8 cellular contexts compared by ENCODE assay signal in the genomic region with DNA sequence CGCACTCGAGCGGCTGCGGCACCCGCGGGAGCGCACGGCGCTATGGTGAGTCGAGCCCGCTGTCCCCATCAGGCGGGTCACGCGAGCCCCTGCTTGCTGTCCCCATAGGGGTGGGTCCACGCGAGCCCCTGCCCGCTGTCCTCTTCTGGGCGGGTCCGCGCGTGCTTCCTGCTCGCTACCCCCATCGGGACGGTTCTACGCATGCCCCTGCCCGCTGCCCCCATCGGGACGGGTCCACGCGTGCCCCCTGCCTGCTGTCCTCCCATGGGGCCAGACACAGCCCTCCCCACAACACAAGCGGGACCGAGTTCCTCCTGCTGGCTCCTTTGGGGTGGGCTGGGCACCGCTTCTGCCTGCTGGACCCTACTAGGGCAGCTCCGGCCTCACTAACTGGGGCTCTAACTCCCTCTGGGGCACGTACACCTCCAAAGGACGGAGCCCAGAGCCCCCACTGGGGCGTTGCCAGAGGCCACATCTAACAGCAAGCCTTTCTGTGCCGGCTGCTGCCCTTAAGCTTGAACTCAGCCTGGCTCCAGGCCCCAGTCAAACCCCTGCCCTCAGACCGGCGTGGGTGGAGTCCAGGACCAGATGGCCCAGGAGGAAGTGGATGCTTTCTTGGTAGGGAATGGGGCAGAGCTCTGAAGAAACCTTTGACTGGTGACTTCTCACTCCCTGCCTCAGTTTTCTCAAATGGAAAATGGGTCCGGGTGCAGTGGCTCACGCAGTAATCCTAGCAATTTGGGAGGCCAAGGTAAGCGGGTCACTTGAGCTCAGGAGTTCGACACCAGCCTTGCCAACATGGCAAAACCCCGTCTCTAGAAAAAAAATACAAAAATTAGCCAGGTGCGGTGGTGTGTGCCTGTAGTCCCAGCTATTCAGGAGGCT. TPM values are rescaled to one million over a fixed set of nuclear protein-coding genes. Genes with fewer than 3 reads are reported as not detected.
DNase-seq lines count a peak whose midpoint lies in the region; ATAC-seq and TF ChIP-seq lines count a peak whose summit lies in the region.

No MANE protein-coding gene starts in this region.

- H3K4me1 ChIP-seq in esophagus muscularis mucosa (peaks cover 36 to 61% (median 46%) of the 10 kb centered on the region in 4 donors), muscle layer of duodenum (ENCODE audit: control insufficient read depth in 1 of 2, insufficient read depth in 2 of 2, low read length in 2 of 2) (peaks cover 3 to 4% of the 10 kb centered on the region in 2 donors), suprapubic skin (peaks cover 44% of the 10 kb centered on the region)

- CTCF ChIA-PET in activated B cell treated with CpG ODN at 0.5 μM for 24 hours (lab: Charles Lee): interaction anchor here (1.0 to 2.7 kb wide), 2 partner anchors 16 to 60 kb away, joined by 3 to 13 read pairs; no protein-coding TSS in a partner anchor

- peak overlapping the region; percentile 73 to 99 (median 98) for H3K4me3 ChIP-seq in esophagus muscularis mucosa
- H3K4me3 ChIP-seq in muscle layer of duodenum (ENCODE audit: low read depth in 1 of 2, low read length in 2 of 2): peak overlapping the region; percentile 93 to 99
- peak overlapping the region; percentile 95 for H3K4me3 ChIP-seq in suprapubic skin

- H3K4me1 Mint-ChIP-seq in activated B cell treated with CpG ODN at 0.5 μM for 24 hours: peaks cover 23% of the 10 kb centered on the region

- H3K27me3 ChIP-seq in esophagus muscularis mucosa (peaks cover 0 to 3% (median 0%) of the 10 kb centered on the region in 4 donors), muscle layer of duodenum (ENCODE audit: low read depth, low read length) (no peaks in the 10 kb centered on the region), suprapubic skin (no peaks in the 10 kb centered on the region)

- peak overlapping the region; percentile 68 for H3K27ac Mint-ChIP-seq in activated B cell treated with CpG ODN at 0.5 μM for 24 hours

- H3K27ac ChIP-seq in esophagus muscularis mucosa (replicated peaks in 1 of 4) (peak overlapping the region; percentile 72 to 87 (median 87)), muscle layer of duodenum (ENCODE audit: low read length) (peak overlapping the region; percentile 87), suprapubic skin (peak overlapping the region; percentile 86)

- intact Hi-C loops in activated B cell treated with CpG ODN at 0.5 μM for 24 hours (cut with micrococcal nuclease) (loop anchor here (1.0 to 10.0 kb wide), 6 partner anchors 17 to 299 kb away; partner anchors contain the start of gene RPL18A), esophagus muscularis mucosa (cut with DNase I) (no loop called here)

- TF ChIP-seq EP300 in esophagus muscularis mucosa (IDR thresholded peaks at IDR 0.05) (no peak), suprapubic skin (IDR thresholded peaks at IDR 0.05) (no peak)

- peaks cover 17 to 37% (median 31%) of the 10 kb centered on the region in 4 donors for H3K36me3 ChIP-seq in esophagus muscularis mucosa
- peaks cover 7 to 19% of the 10 kb centered on the region in 2 donors for H3K36me3 ChIP-seq in muscle layer of duodenum (ENCODE audit: control insufficient read depth in 1 of 2, insufficient read depth in 2 of 2, low read length in 2 of 2)
- peaks cover 28% of the 10 kb centered on the region for H3K36me3 ChIP-seq in suprapubic skin

- peak overlapping the region; percentile 84 for H3K4me3 Mint-ChIP-seq in activated B cell treated with CpG ODN at 0.5 μM for 24 hours

- DNase-seq in NCI-H1105 treated with DMSO at 0.1 percent for 48 hours (lab: John Stamatoyannopoulos, UW) (peak; percentile 7), NCI-H1105 (lab: John Stamatoyannopoulos, UW) (no peak), Kasumi-1 (lab: John Stamatoyannopoulos, UW) (peak; percentile 61 to 68), activated B cell treated with CpG ODN at 0.5 μM for 24 hours (no peak), esophagus muscularis mucosa (ENCODE audit: extremely low spot score) (no peak), suprapubic skin (ENCODE audit: low spot score in 2 of 2) (peak in 1 of 2 donors; percentile 78)

- TF ChIP-seq CTCF in activated B cell treated with CpG ODN at 0.5 μM for 24 hours (IDR thresholded peaks at IDR 0.05) (no peak), esophagus muscularis mucosa (IDR thresholded peaks at IDR 0.05) (no peak), suprapubic skin (IDR thresholded peaks at IDR 0.05) (no peak)

- H3K9me3 Mint-ChIP-seq in activated B cell treated with CpG ODN at 0.5 μM for 24 hours: no peaks in the 10 kb centered on the region

- H3K9me3 ChIP-seq in esophagus muscularis mucosa: no peaks in the 10 kb centered on the region
- H3K9me3 ChIP-seq in muscle layer of duodenum (ENCODE audit: control insufficient read depth in 1 of 2, low read length in 2 of 2): no peaks in the 10 kb centered on the region
- no peaks in the 10 kb centered on the region for H3K9me3 ChIP-seq in suprapubic skin

- WGBS in esophagus muscularis mucosa: 11% methylated on average over 35 of the region's 46 CpGs
- 6% methylated on average over 24 of the region's 46 CpGs for WGBS in suprapubic skin

- ATAC-seq in GM21825 (IDR thresholded peaks at IDR 0.05; ENCODE audit: unreplicated experiment) (peak; percentile 30), activated B cell treated with CpG ODN at 0.5 μM for 24 hours (ENCODE audit: low read depth) (peak; percentile 17)

- peaks cover 40% of the 10 kb centered on the region for H3K36me3 Mint-ChIP-seq in activated B cell treated with CpG ODN at 0.5 μM for 24 hours (ENCODE audit: low read depth)

- POLR2A ChIA-PET in activated B cell treated with CpG ODN at 0.5 μM for 24 hours (lab: Charles Lee): interaction anchor here (0.6 to 3.0 kb wide), 12 partner anchors 17 to 1345 kb away, joined by 3 to 15 read pairs (median 4); partner anchors contain the start of gene PGLS

- TF ChIP-seq POLR2A in esophagus muscularis mucosa (IDR thresholded peaks at IDR 0.05; ENCODE audit: low read depth) (no peak), suprapubic skin (IDR thresholded peaks at IDR 0.05) (no peak)

- no peaks in the 10 kb centered on the region for H3K27me3 Mint-ChIP-seq in activated B cell treated with CpG ODN at 0.5 μM for 24 hours

RNA-seq across cellular contexts. Expression of gene COLGALT1, which starts 0.7 kb away (rescaled TPM):
- 69.2 and 80.3 TPM in 2 replicates for total RNA-seq in activated B cell treated with CpG ODN at 0.5 μM for 24 hours
- total RNA-seq in esophagus muscularis mucosa: 10 to 100 TPM; 54.2 to 92.6 (median 61.5) TPM
- total RNA-seq in suprapubic skin: 10 to 100 TPM; 52.4 to 83.8 (median 60.7) TPM

RNA-seq across cellular contexts. Expression of gene PGLS, which starts 44.7 kb away (rescaled TPM):
- total RNA-seq in activated B cell treated with CpG ODN at 0.5 μM for 24 hours (107 and 111 TPM in 2 replicates), esophagus muscularis mucosa (10 to 100 TPM; 39.0 to 75.5 (median 49.9) TPM), suprapubic skin (100 to 1,000 TPM in 1 of 4 donors, 10 to 100 TPM in 3; 58.0 to 108 (median 92.9) TPM)

Comparison
In these comparisons a context has a peak if more than half of its experiments do, and no peak if none do; other contexts are left out.
1. DNase-seq: peak in NCI-H1105 treated with DMSO at 0.1 percent for 48 hours (single experiment) and Kasumi-1 (2 of 2); none in NCI-H1105 (single experiment), activated B cell treated with CpG ODN at 0.5 μM for 24 hours (single experiment) and esophagus muscularis mucosa (single experiment).
2. Peak in every context shown above with its lines, with median percentiles within 50 percentile points of each other: H3K27ac ChIP-seq and H3K4me3 ChIP-seq.